19 cellular contexts compared by ENCODE assay signal in the genomic region with DNA sequence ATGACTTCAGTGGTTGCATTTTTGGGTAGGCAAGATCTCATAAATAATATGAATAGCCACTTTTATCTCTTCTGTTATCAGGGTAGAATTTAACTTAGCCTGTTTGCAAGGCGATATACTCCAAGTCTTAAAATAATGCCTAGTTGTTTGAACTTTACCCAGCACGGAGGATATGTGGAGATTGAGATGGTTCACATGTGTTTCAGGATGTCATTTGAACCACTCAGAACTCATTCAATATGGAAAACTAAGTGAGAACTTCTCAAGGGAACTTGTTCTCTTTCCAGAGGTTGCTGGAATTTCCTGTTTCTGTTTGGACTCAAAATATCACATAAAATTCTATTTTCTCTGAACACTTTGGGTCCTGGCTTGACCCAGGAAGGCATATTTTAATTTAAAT.
DNase-seq lines count a peak whose midpoint lies in the region; ATAC-seq, FAIRE-seq and TF ChIP-seq lines count a peak whose summit lies in the region.
"Had no signal": no experiment of that assay in that cellular context is flagged by ENCODE, and none has a peak within 500 bp of the region (broad histone marks: within the 10 kb centered on the region; RNA-seq: fewer than 3 reads in every experiment).

No MANE protein-coding gene starts in this region.

- peak; percentile 80 for FAIRE-seq in endometrium (lab: Jason Lieb, UNC)
- peak; percentile 34 for FAIRE-seq in keratinocyte (lab: Jason Lieb, UNC)
- FAIRE-seq: D721Med, GM12892 had no signal

- H3K4me3 ChIP-seq in SK-N-SH (ENCODE audit: low read depth in 2 of 2, low read length in 1 of 2): no peak overlapping the region
- H3K4me3 ChIP-seq in keratinocyte (ENCODE audit: control insufficient read depth in 2 of 3, extremely low read depth in 1 of 3, insufficient read depth in 2 of 3, low read depth in 1 of 3, low read length in 3 of 3): no peak overlapping the region
- H3K4me3 ChIP-seq in endodermal cell (ENCODE audit: low read length): no peak overlapping the region

- H2AFZ ChIP-seq in SK-N-SH (ENCODE audit: low read depth): peak overlapping the region; percentile 35; the same call in 1 of the 2 replicates
- H2AFZ ChIP-seq in keratinocyte (ENCODE audit: control insufficient read depth, low read length): no peak overlapping the region

- H3K9me3 Mint-ChIP-seq in osteocyte (ENCODE audit: unreplicated experiment): peaks cover 6% of the 10 kb centered on the region
- H3K9me3 Mint-ChIP-seq in endodermal cell: no peaks in the 10 kb centered on the region
- H3K9me3 Mint-ChIP-seq: CD8-positive, alpha-beta T cell; HFFc6 had no signal

- dilution Hi-C loops in keratinocyte (cut with MboI; ENCODE audit: extremely low pct_ligation_motif_present, low sequenced_read_pairs): no loop called here

- ATAC-seq in SK-N-SH treated with all-trans-retinoic acid at 6 μM for 48 hours: no peak
- ATAC-seq in GM19351 (IDR thresholded peaks at IDR 0.05; ENCODE audit: unreplicated experiment): no peak
- ATAC-seq: CD8-positive, alpha-beta T cell had no signal

- H3K4me2 ChIP-seq in SK-N-SH (no peak overlapping the region; the same call in 1 of the 2 replicates), keratinocyte (ENCODE audit: control insufficient read depth, extremely low read depth, insufficient read depth, low read depth, low read length) (no peak overlapping the region)

- POLR2A ChIA-PET in SK-N-SH (lab: Yijun Ruan, JAX): no interaction called here

- H3K27ac ChIP-seq in SK-N-SH (ENCODE audit: low read depth in 2 of 2, low read length in 1 of 2): no peak overlapping the region
- H3K27ac ChIP-seq in keratinocyte (ENCODE audit: control insufficient read depth, insufficient read depth, low read length): no peak overlapping the region
- H3K27ac ChIP-seq in endodermal cell (ENCODE audit: low read depth, low read length): no peak overlapping the region
- H3K27ac ChIP-seq: 22Rv1 had no signal

- H3K36me3 ChIP-seq in SK-N-SH (replicated peaks in 1 of 2; ENCODE audit: control insufficient read depth in 1 of 2, insufficient read depth in 2 of 2, low read length in 1 of 2): no peaks in the 10 kb centered on the region
- H3K36me3 ChIP-seq in keratinocyte (ENCODE audit: control insufficient read depth in 2 of 2, extremely low read depth in 1 of 2, insufficient read depth in 2 of 2, low read length in 2 of 2): no peaks in the 10 kb centered on the region
- H3K36me3 ChIP-seq in endodermal cell (ENCODE audit: control insufficient read depth, insufficient read depth, low read length): no peaks in the 10 kb centered on the region

- no peak for TF ChIP-seq RAD21 in SK-N-SH (IDR thresholded peaks at IDR 0.05; ENCODE audit: low read length)

- 97% methylated on average over 2 of the region's 2 CpGs for WGBS in SK-N-SH (ENCODE audit: low lambda C conversion rate)
- WGBS in endodermal cell (ENCODE audit: insufficient coverage in 1 of 2, insufficient read length in 1 of 2), 2 experiments: 92% methylated on average over 2 of the region's 2 CpGs; no CpG with 5 or more reads in 1 of the 2 experiments

- H3K9me1 ChIP-seq in keratinocyte (ENCODE audit: control insufficient read depth, extremely low read depth, insufficient read depth, low read length): no peaks in the 10 kb centered on the region

- H3K4me1 Mint-ChIP-seq in osteocyte (ENCODE audit: unreplicated experiment) (peaks cover 38% of the 10 kb centered on the region), endodermal cell (peaks cover 6% of the 10 kb centered on the region)

- TF ChIP-seq CTCF in SK-N-SH (IDR thresholded peaks at IDR 0.05) (no peak), keratinocyte (optimal IDR thresholded peaks at IDR 0.05 in 1 of 3, IDR thresholded peaks at IDR 0.05 in 1 of 3, conservative IDR thresholded peaks at IDR 0.05 in 1 of 3; ENCODE audit: extremely low read depth in 1 of 3, insufficient read depth in 2 of 3, low read length in 3 of 3) (no peak), osteocyte (IDR thresholded peaks at IDR 0.05) (no peak), endodermal cell (conservative IDR thresholded peaks at IDR 0.05) (no peak)

- no peaks in the 10 kb centered on the region for H3K79me2 ChIP-seq in SK-N-SH (ENCODE audit: insufficient read depth)
- H3K79me2 ChIP-seq in keratinocyte (ENCODE audit: control insufficient read depth, insufficient read depth, low read length): no peaks in the 10 kb centered on the region

- H3K9me3 ChIP-seq in SK-N-SH (no peaks in the 10 kb centered on the region), keratinocyte (ENCODE audit: control insufficient read depth, low read depth, low read length) (no peaks in the 10 kb centered on the region), endodermal cell (ENCODE audit: control insufficient read depth, low read length) (no peaks in the 10 kb centered on the region)

- H3K4me3 Mint-ChIP-seq in osteocyte (ENCODE audit: unreplicated experiment) (no peak overlapping the region), endodermal cell (no peak overlapping the region)
- H3K4me3 Mint-ChIP-seq: CD14-positive monocyte; CD8-positive, alpha-beta T cell; HFFc6 had no signal

- H3K27ac Mint-ChIP-seq in osteocyte (ENCODE audit: unreplicated experiment): peak overlapping the region; percentile 49
- no peak overlapping the region for H3K27ac Mint-ChIP-seq in endodermal cell
- H3K27ac Mint-ChIP-seq: CD8-positive, alpha-beta T cell; HFFc6 had no signal

- no peaks in the 10 kb centered on the region for H3K9me2 ChIP-seq in SK-N-SH

- CTCF ChIA-PET in SK-N-SH (lab: Yijun Ruan, JAX): no interaction called here

- H3K9ac ChIP-seq in SK-N-SH (no peak overlapping the region), keratinocyte (ENCODE audit: control insufficient read depth, extremely low read depth, insufficient read depth, low read length) (no peak overlapping the region), endodermal cell (ENCODE audit: extremely low read depth, low read length, poor library complexity, severe bottlenecking) (no peak overlapping the region)

- DNase-seq in SK-N-SH: no peak
- DNase-seq in keratinocyte (ENCODE audit: low read depth, low spot score): no peak
- no peak for DNase-seq in osteocyte (ENCODE audit: extremely low spot score, unreplicated experiment)
- DNase-seq in activated CD4-positive, alpha-beta T cell treated with anti-CD3 and anti-CD28 coated beads, Interleukin-2, amount 50 U/mL, for 4 hours: no peak
- no peak for DNase-seq in endodermal cell
- DNase-seq: CD8-positive, alpha-beta T cell; COR-L47; DMS153; DMS79 treated with DMSO at 0.1 percent for 48 hours; GDM1; HCEC 1CT; HFFc6 had no signal

- H3K27me3 Mint-ChIP-seq in osteocyte (ENCODE audit: unreplicated experiment) (no peaks in the 10 kb centered on the region), endodermal cell (ENCODE audit: insufficient read depth) (no peaks in the 10 kb centered on the region)

- H3K36me3 Mint-ChIP-seq in osteocyte (ENCODE audit: unreplicated experiment) (no peaks in the 10 kb centered on the region), endodermal cell (ENCODE audit: low read depth) (no peaks in the 10 kb centered on the region)
- H3K36me3 Mint-ChIP-seq: CD14-positive monocyte; CD8-positive, alpha-beta T cell had no signal

- no peaks in the 10 kb centered on the region for H3K27me3 ChIP-seq in SK-N-SH (ENCODE audit: insufficient read depth)
- H3K27me3 ChIP-seq in keratinocyte (ENCODE audit: control insufficient read depth, extremely low read depth, insufficient read depth, low read length): no peaks in the 10 kb centered on the region
- no peaks in the 10 kb centered on the region for H3K27me3 ChIP-seq in endodermal cell (ENCODE audit: control insufficient read depth, insufficient read depth, low read length, poor library complexity, severe bottlenecking)

- H3F3A ChIP-seq in SK-N-SH (replicated peaks; ENCODE audit: insufficient read depth): peaks cover 5% of the 10 kb centered on the region

- no peaks in the 10 kb centered on the region for H4K20me1 ChIP-seq in SK-N-SH (ENCODE audit: insufficient read depth)
- H4K20me1 ChIP-seq in keratinocyte (ENCODE audit: control insufficient read depth, extremely low read depth, insufficient read depth, low read length): no peaks in the 10 kb centered on the region

- TF ChIP-seq EP300 in SK-N-SH (IDR thresholded peaks at IDR 0.05; ENCODE audit: borderline replicate concordance in 1 of 2, low read depth in 1 of 2, low read length in 1 of 2): no peak

- H3K4me1 ChIP-seq in SK-N-SH (ENCODE audit: control insufficient read depth in 1 of 2, insufficient read depth in 2 of 2, low read depth in 1 of 2, low read length in 1 of 2): peaks cover 1 to 4% of the 10 kb centered on the region in 2 experiments; a peak in 1 of 4 replicates
- peaks cover 14% of the 10 kb centered on the region for H3K4me1 ChIP-seq in keratinocyte (ENCODE audit: control insufficient read depth, extremely low read depth, insufficient read depth, low read length)
- H3K4me1 ChIP-seq in endodermal cell (ENCODE audit: control insufficient read depth, insufficient read depth, low read length): no peaks in the 10 kb centered on the region

TF ChIP-seq in SK-N-SH, 30 proteins besides CTCF, POLR2A, EP300 and RAD21 (continues in another document):
- TF ChIP-seq RFX5 (IDR thresholded peaks at IDR 0.05; ENCODE audit: low read length) (no peak), FOSL2 (IDR thresholded peaks at IDR 0.05; ENCODE audit: borderline replicate concordance, low read depth) (no peak), MEF2A (IDR thresholded peaks at IDR 0.05; ENCODE audit: borderline replicate concordance, low read depth) (no peak), JUND (IDR thresholded peaks at IDR 0.05) (no peak)

TF ChIP-seq in SK-N-SH treated with all-trans-retinoic acid at 6 μM for 48 hours, 23 proteins besides CTCF, POLR2A, EP300 and RAD21 (continues in another document):
- no peak for TF ChIP-seq TCF4 (CRISPR knock-in tag; IDR thresholded peaks at IDR 0.05; ENCODE audit: borderline replicate concordance)
- TF ChIP-seq TOX (CRISPR knock-in tag; IDR thresholded peaks at IDR 0.05; ENCODE audit: borderline replicate concordance): no peak
- TF ChIP-seq, protein P1, sequence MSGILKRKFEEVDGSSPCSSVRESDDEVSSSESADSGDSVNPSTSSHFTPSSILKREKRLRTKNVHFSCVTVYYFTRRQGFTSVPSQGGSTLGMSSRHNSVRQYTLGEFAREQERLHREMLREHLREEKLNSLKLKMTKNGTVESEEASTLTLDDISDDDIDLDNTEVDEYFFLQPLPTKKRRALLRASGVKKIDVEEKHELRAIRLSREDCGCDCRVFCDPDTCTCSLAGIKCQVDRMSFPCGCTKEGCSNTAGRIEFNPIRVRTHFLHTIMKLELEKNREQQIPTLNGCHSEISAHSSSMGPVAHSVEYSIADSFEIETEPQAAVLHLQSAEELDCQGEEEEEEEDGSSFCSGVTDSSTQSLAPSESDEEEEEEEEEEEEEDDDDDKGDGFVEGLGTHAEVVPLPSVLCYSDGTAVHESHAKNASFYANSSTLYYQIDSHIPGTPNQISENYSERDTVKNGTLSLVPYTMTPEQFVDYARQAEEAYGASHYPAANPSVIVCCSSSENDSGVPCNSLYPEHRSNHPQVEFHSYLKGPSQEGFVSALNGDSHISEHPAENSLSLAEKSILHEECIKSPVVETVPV (CRISPR knock-in tag; IDR thresholded peaks at IDR 0.05): no peak
